ENCODE assay signal across 8 cellular contexts in genomic region chr4:6546681-6547447, GRCh38.
DNase-seq lines count a peak whose midpoint lies in the region; ATAC-seq and TF ChIP-seq lines count a peak whose summit lies in the region.

No MANE protein-coding gene starts in this region.

- peak; percentile 98 for TF ChIP-seq CTCF in Loucy (conservative IDR thresholded peaks at IDR 0.05; ENCODE audit: low read length)

- H3K27me3 ChIP-seq in Loucy (ENCODE audit: insufficient read depth, low read length, poor library complexity, severe bottlenecking) = no peaks in the 10 kb centered on the region

- no peak overlapping the region for H3K4me2 ChIP-seq in Loucy (ENCODE audit: low read depth, low read length, poor library complexity, severe bottlenecking)

- H4K20me1 ChIP-seq in Loucy (ENCODE audit: insufficient read depth, low read length, poor library complexity, severe bottlenecking) = no peaks in the 10 kb centered on the region

- H3K79me2 ChIP-seq in Loucy (ENCODE audit: insufficient read depth, low read length) = no peaks in the 10 kb centered on the region

- H3K9me2 ChIP-seq in Loucy (replicated peaks; ENCODE audit: low read depth, low read length) = no peaks in the 10 kb centered on the region

- H3K36me3 ChIP-seq in Loucy (ENCODE audit: insufficient read depth, low read length) = no peaks in the 10 kb centered on the region

- peak; percentile 30 to 79 (median 70) for DNase-seq in NCI-H1417 (lab: John Stamatoyannopoulos, UW)
- DNase-seq in NCI-H1417 treated with DMSO at 0.1 percent for 48 hours (lab: John Stamatoyannopoulos, UW) = no peak
- peak; percentile 74 for DNase-seq in SKM-1 treated with dmso at 0.1 percent for 144 hours (lab: John Stamatoyannopoulos, UW; ENCODE audit: unreplicated experiment)
- peak in 33 of 58 donors; percentile 12 to 62 (median 30) for DNase-seq in anterior cingulate cortex (lab: John Stamatoyannopoulos, UW)
- DNase-seq in hepatic stellate cell (ENCODE audit: low spot score) = peak; percentile 67
- peak; percentile 21 for DNase-seq in stimulated activated CD4-positive, alpha-beta T cell treated with anti-CD3 and anti-CD28 coated beads, Interleukin-12 subunit alpha, Interleukin-12 subunit beta, amount 100 ng/mL, for 4 hours

- no peaks in the 10 kb centered on the region for H3K9me3 ChIP-seq in Loucy (ENCODE audit: insufficient read depth, low read depth, low read length)

- H3K9ac ChIP-seq in Loucy (ENCODE audit: low read depth, low read length, poor library complexity, severe bottlenecking) = no peak overlapping the region

- no peaks in the 10 kb centered on the region for H3K4me1 ChIP-seq in Loucy (ENCODE audit: insufficient read depth, low read length, poor library complexity, severe bottlenecking)

- no peak for ATAC-seq in GM18861 (IDR thresholded peaks at IDR 0.05; ENCODE audit: unreplicated experiment)

- no peak overlapping the region for H3K4me3 ChIP-seq in Loucy (ENCODE audit: low read length, poor library complexity, severe bottlenecking)

- H3F3A ChIP-seq in Loucy (ENCODE audit: low read depth) = no peaks in the 10 kb centered on the region

- H2AFZ ChIP-seq in Loucy (ENCODE audit: low read length) = no peak overlapping the region
